Comparison of ENCODE assay signal across 1 cellular context in genomic region chr1:234373064-234373937, GRCh38.
TF ChIP-seq lines count a peak whose summit lies in the region.

TSS of gene COA6 (plus strand) at chr1:234373456. CDS start at chr1:234373467, 11 bp downstream.

TF ChIP-seq in GM12878, 131 proteins besides CTCF, POLR2A, EP300 and RAD21 (continued from another document):
- TF ChIP-seq POLR2AphosphoS5 (IDR thresholded peaks at IDR 0.05; ENCODE audit: low read length) (peak; percentile 97), SUPT20H (IDR thresholded peaks at IDR 0.05; ENCODE audit: borderline replicate concordance, control insufficient read depth, low read depth, low read length) (no peak), ESRRA (IDR thresholded peaks at IDR 0.05; ENCODE audit: low read length) (peak; percentile 97), ZNF207 (IDR thresholded peaks at IDR 0.05; ENCODE audit: borderline replicate concordance) (peak; percentile 97), NR2C1 (IDR thresholded peaks at IDR 0.05) (peak; percentile 42), STAT1 (conservative IDR thresholded peaks at IDR 0.05) (peak; percentile 75; the same call in 1 of the 2 replicates), IKZF1 (conservative IDR thresholded peaks at IDR 0.05) (peak; percentile 97), POLR2AphosphoS2 (IDR thresholded peaks at IDR 0.05; ENCODE audit: low read depth, low read length) (peak; percentile 96)
